In the genomic region with DNA sequence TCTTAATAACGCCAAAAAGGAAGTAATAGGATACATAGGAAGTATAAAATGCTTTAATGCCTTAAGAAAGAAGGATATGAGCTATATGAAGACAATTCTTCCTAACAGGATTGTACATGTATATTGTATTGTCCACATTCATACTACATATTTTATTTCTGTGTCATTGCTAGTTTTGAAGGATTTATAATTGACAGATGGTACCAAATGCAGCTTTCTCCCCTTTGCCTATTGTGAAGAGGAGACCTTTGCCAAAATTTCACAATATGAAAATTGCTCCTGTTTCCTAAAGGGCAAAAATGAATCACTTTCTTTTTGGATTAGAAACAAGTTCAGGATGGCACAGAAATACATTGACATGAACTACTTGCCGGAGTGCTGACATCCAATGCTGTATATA, we compare ENCODE assay signal across 21 cellular contexts. TPM values are rescaled to one million over a fixed set of nuclear protein-coding genes. Genes with fewer than 3 reads are reported as not detected.
DNase-seq lines count a peak whose midpoint lies in the region; ATAC-seq, FAIRE-seq and TF ChIP-seq lines count a peak whose summit lies in the region.
"Had no signal": no experiment of that assay in that cellular context is flagged by ENCODE, and none has a peak within 500 bp of the region (broad histone marks: within the 10 kb centered on the region; RNA-seq: fewer than 3 reads in every experiment).

No MANE protein-coding gene starts in this region.

- H3K4me1 ChIP-seq in GM23248 (ENCODE audit: insufficient read depth) (peaks cover 17% of the 10 kb centered on the region), keratinocyte (ENCODE audit: control insufficient read depth, extremely low read depth, insufficient read depth, low read length) (peaks cover 32% of the 10 kb centered on the region), Caco-2 (no peaks in the 10 kb centered on the region)
- H3K4me1 ChIP-seq: BLaER1 treated with 17β-estradiol and CSF1 and Interleukin-3, amounts not matched to agents 10 nM and 100 nM; HAP-1 had no signal

- H3K4me3 Mint-ChIP-seq in effector memory CD8-positive, alpha-beta T cell: no peak overlapping the region
- no peak overlapping the region for H3K4me3 Mint-ChIP-seq in Caco-2 (ENCODE audit: unreplicated experiment)
- H3K4me3 Mint-ChIP-seq: CD8-positive, alpha-beta memory T cell had no signal

- in situ Hi-C loops in GM23248 (cut with MboI): no loop called here

- 66 to 68% methylated on average over 2 of the region's 2 CpGs for WGBS in GM23248 (ENCODE audit: low coverage in 1 of 2, low lambda C conversion rate in 2 of 2, missing lambda C conversion rate in 2 of 2), 2 experiments

- H3K27ac Mint-ChIP-seq in effector memory CD8-positive, alpha-beta T cell: no peak overlapping the region
- H3K27ac Mint-ChIP-seq in Caco-2 (ENCODE audit: unreplicated experiment): no peak overlapping the region
- H3K27ac Mint-ChIP-seq: CD8-positive, alpha-beta memory T cell had no signal

- H3K4me1 Mint-ChIP-seq in effector memory CD8-positive, alpha-beta T cell (ENCODE audit: low read depth in 2 of 2): peaks cover 11 to 14% of the 10 kb centered on the region in 2 donors
- H3K4me1 Mint-ChIP-seq in Caco-2 (ENCODE audit: low read depth, unreplicated experiment): no peaks in the 10 kb centered on the region

- H4K20me1 ChIP-seq in GM23248 (ENCODE audit: insufficient read depth): no peaks in the 10 kb centered on the region
- no peaks in the 10 kb centered on the region for H4K20me1 ChIP-seq in keratinocyte (ENCODE audit: control insufficient read depth, extremely low read depth, insufficient read depth, low read length)
- H4K20me1 ChIP-seq: BLaER1 treated with 17β-estradiol and CSF1 and Interleukin-3, amounts not matched to agents 10 nM and 100 nM had no signal

- H3K9me3 ChIP-seq in GM23248 (ENCODE audit: low read depth) (no peaks in the 10 kb centered on the region), keratinocyte (ENCODE audit: control insufficient read depth, low read depth, low read length) (no peaks in the 10 kb centered on the region), Caco-2 (no peaks in the 10 kb centered on the region)
- H3K9me3 ChIP-seq: HAP-1 had no signal

- no peaks in the 10 kb centered on the region for H3K36me3 Mint-ChIP-seq in effector memory CD8-positive, alpha-beta T cell (ENCODE audit: insufficient read depth)
- no peaks in the 10 kb centered on the region for H3K36me3 Mint-ChIP-seq in Caco-2 (ENCODE audit: insufficient read depth, unreplicated experiment)

- H3F3A ChIP-seq in GM23248 (ENCODE audit: insufficient read depth): peaks cover 14% of the 10 kb centered on the region; the same call in 1 of the 2 replicates

- H3K9me3 Mint-ChIP-seq in effector memory CD8-positive, alpha-beta T cell: peaks cover 0 to 8% of the 10 kb centered on the region in 2 donors
- H3K9me3 Mint-ChIP-seq in Caco-2 (ENCODE audit: unreplicated experiment): no peaks in the 10 kb centered on the region

- H3K27me3 Mint-ChIP-seq in effector memory CD8-positive, alpha-beta T cell: no peaks in the 10 kb centered on the region
- peaks cover 16% of the 10 kb centered on the region for H3K27me3 Mint-ChIP-seq in Caco-2 (ENCODE audit: insufficient read depth, unreplicated experiment)
- H3K27me3 Mint-ChIP-seq: CD8-positive, alpha-beta memory T cell had no signal

- dilution Hi-C loops in keratinocyte (cut with MboI; ENCODE audit: extremely low pct_ligation_motif_present, low sequenced_read_pairs): no loop called here

- peak; percentile 61 for FAIRE-seq in keratinocyte (lab: Jason Lieb, UNC)
- FAIRE-seq: D721Med, K562 had no signal

- intact Hi-C loops in Caco-2 (cut with micrococcal nuclease; ENCODE audit: unreplicated experiment): no loop called here

- H3K4me3 ChIP-seq in GM23248 (no peak overlapping the region), epithelial cell of esophagus (ENCODE audit: low read length) (no peak overlapping the region), keratinocyte (ENCODE audit: control insufficient read depth in 2 of 3, extremely low read depth in 1 of 3, insufficient read depth in 2 of 3, low read depth in 1 of 3, low read length in 3 of 3) (peak overlapping the region in 1 of 3 experiments; percentile 49), Caco-2 (ENCODE audit: low read depth, low read length) (no peak overlapping the region)
- H3K4me3 ChIP-seq: BLaER1 treated with 17β-estradiol and CSF1 and Interleukin-3, amounts not matched to agents 10 nM and 100 nM; HAP-1; K562 had no signal

- no peaks in the 10 kb centered on the region for H3K36me3 ChIP-seq in GM23248 (ENCODE audit: low read depth)
- H3K36me3 ChIP-seq in keratinocyte (ENCODE audit: control insufficient read depth in 2 of 2, extremely low read depth in 1 of 2, insufficient read depth in 2 of 2, low read length in 2 of 2): no peaks in the 10 kb centered on the region
- H3K36me3 ChIP-seq in Caco-2 (ENCODE audit: control insufficient read depth, insufficient read depth, low read length): no peaks in the 10 kb centered on the region
- H3K36me3 ChIP-seq: BLaER1 treated with 17β-estradiol and CSF1 and Interleukin-3, amounts not matched to agents 10 nM and 100 nM; HAP-1 had no signal

- H3K4me2 ChIP-seq in GM23248 (ENCODE audit: unreplicated experiment) (no peak overlapping the region), keratinocyte (ENCODE audit: control insufficient read depth, extremely low read depth, insufficient read depth, low read depth, low read length) (peak overlapping the region; percentile 77)
- H3K4me2 ChIP-seq: BLaER1 treated with 17β-estradiol and CSF1 and Interleukin-3, amounts not matched to agents 10 nM and 100 nM had no signal

- no peaks in the 10 kb centered on the region for H3K27me3 ChIP-seq in GM23248 (replicated peaks; ENCODE audit: insufficient read depth)
- H3K27me3 ChIP-seq in keratinocyte (ENCODE audit: control insufficient read depth, extremely low read depth, insufficient read depth, low read length): no peaks in the 10 kb centered on the region
- no peaks in the 10 kb centered on the region for H3K27me3 ChIP-seq in Caco-2 (replicated peaks; ENCODE audit: control insufficient read depth, insufficient read depth, low read length)
- H3K27me3 ChIP-seq: BLaER1 treated with 17β-estradiol and CSF1 and Interleukin-3, amounts not matched to agents 10 nM and 100 nM had no signal

- H3K9ac ChIP-seq in GM23248: no peak overlapping the region
- H3K9ac ChIP-seq in keratinocyte (ENCODE audit: control insufficient read depth, extremely low read depth, insufficient read depth, low read length): no peak overlapping the region
- H3K9ac ChIP-seq: BLaER1 treated with 17β-estradiol and CSF1 and Interleukin-3, amounts not matched to agents 10 nM and 100 nM had no signal

- DNase-seq in GM23248: peak; percentile 45
- peak; percentile 71 for DNase-seq in RWPE1 (ENCODE audit: low spot score)
- peak; percentile 88 for DNase-seq in epithelial cell of esophagus (ENCODE audit: low read depth)
- DNase-seq in keratinocyte (ENCODE audit: low read depth, low spot score): peak; percentile 40
- no peak for DNase-seq in effector memory CD8-positive, alpha-beta T cell
- no peak for DNase-seq in NCI-H146 treated with DMSO at 0.1 percent for 48 hours (lab: John Stamatoyannopoulos, UW; ENCODE audit: unreplicated experiment)
- DNase-seq in Caco-2: no peak
- DNase-seq: CD8-positive, alpha-beta memory T cell; MV-4-11; NCI-H187; NCI-H2107; NCI-H510A treated with DMSO at 0.1 percent for 48 hours; NCI-H774 had no signal

- CTCF ChIA-PET in RWPE1 (lab: Yijun Ruan, JAX) (no interaction called here), Caco-2 (lab: Charles Lee) (no interaction called here)

- no peaks in the 10 kb centered on the region for H3K9me1 ChIP-seq in keratinocyte (ENCODE audit: control insufficient read depth, extremely low read depth, insufficient read depth, low read length)

- H3K27ac ChIP-seq in GM23248 (no peak overlapping the region), RWPE1 (no peak overlapping the region), keratinocyte (ENCODE audit: control insufficient read depth, insufficient read depth, low read length) (peak overlapping the region; percentile 55)
- H3K27ac ChIP-seq: BLaER1 treated with 17β-estradiol and CSF1 and Interleukin-3, amounts not matched to agents 10 nM and 100 nM had no signal

- POLR2A ChIA-PET in RWPE1 (lab: Yijun Ruan, JAX; ENCODE audit: low non-redundant PET) (interaction anchor here (0.7 kb wide), 1 partner anchor 35 kb away, joined by 3 read pairs; no protein-coding TSS in a partner anchor), Caco-2 (lab: Charles Lee) (no interaction called here)

- no peaks in the 10 kb centered on the region for H3K79me2 ChIP-seq in GM23248 (ENCODE audit: insufficient read depth)
- no peaks in the 10 kb centered on the region for H3K79me2 ChIP-seq in keratinocyte (ENCODE audit: control insufficient read depth, insufficient read depth, low read length)

- no peak for TF ChIP-seq CTCF in RWPE1 (conservative IDR thresholded peaks at IDR 0.05; ENCODE audit: low read depth)
- TF ChIP-seq CTCF in epithelial cell of esophagus (IDR thresholded peaks at IDR 0.05; ENCODE audit: insufficient read depth, low read depth, low read length, missing control alignments): no peak
- TF ChIP-seq CTCF in keratinocyte (optimal IDR thresholded peaks at IDR 0.05 in 1 of 3, IDR thresholded peaks at IDR 0.05 in 1 of 3, conservative IDR thresholded peaks at IDR 0.05 in 1 of 3; ENCODE audit: extremely low read depth in 1 of 3, insufficient read depth in 2 of 3, low read length in 3 of 3): no peak
- no peak for TF ChIP-seq CTCF in Caco-2 (IDR thresholded peaks at IDR 0.05; ENCODE audit: insufficient read depth in 1 of 2, low read depth in 1 of 2, low read length in 1 of 2, severe bottlenecking in 1 of 2, unreplicated experiment in 1 of 2)

- BruUV-seq in Caco-2 (replicated peaks; lab: Mats Ljungman, UMichigan): no TSS peak

- H2AFZ ChIP-seq in GM23248: no peak overlapping the region
- H2AFZ ChIP-seq in keratinocyte (ENCODE audit: control insufficient read depth, low read length): no peak overlapping the region

- H3K9me2 ChIP-seq in GM23248 (ENCODE audit: insufficient read depth): no peaks in the 10 kb centered on the region

- ATAC-seq in HG02938 (IDR thresholded peaks at IDR 0.05; ENCODE audit: unreplicated experiment): no peak
- no peak for ATAC-seq in effector memory CD8-positive, alpha-beta T cell (replicated peaks)
- ATAC-seq: K562 had no signal

RNA-seq across cellular contexts. Expression of a gene that starts 34.8 kb away (rescaled TPM):
- total RNA-seq in GM23248 (2014; rRNA removed; shearing (Covaris generic)): 0.11 TPM in 1 of 2 replicates, not detected in the other
- not detected in 2 replicates for polyA plus RNA-seq in GM23248 (2016; fragmentation: Nextera tagmentation; extraction: Ambion mirVana)
- 0.57 to 1.6 TPM (median 0.93 TPM) in 3 replicates for polyA plus RNA-seq in keratinocyte
- not detected for polyA plus RNA-seq in keratinocyte (2011; ENCODE audit: low read depth)
- 0.82 and 2.1 TPM in 2 replicates for polyA plus RNA-seq in keratinocyte (2011; cell fraction: cytosol; rRNA removed)
- polyA plus RNA-seq in keratinocyte (2011; cell fraction: nucleus; rRNA removed): 0.84 and 0.88 TPM in 2 replicates
- 0.30 and 0.54 TPM in 2 replicates for polyA plus RNA-seq in keratinocyte (2012; ENCODE audit: low replicate concordance)
- polyA minus RNA-seq in keratinocyte: 0.23 to 0.61 TPM (median 0.53 TPM) in 3 replicates
- polyA minus RNA-seq in keratinocyte (2011; cell fraction: cytosol; rRNA and poly(A)+ RNA removed): 0.77 TPM
- polyA minus RNA-seq in keratinocyte (2011; cell fraction: nucleus; rRNA and poly(A)+ RNA removed): 0.32 and 0.39 TPM in 2 replicates
- 0.43 and 0.53 TPM in 2 replicates for total RNA-seq in Caco-2 (2022)
- total RNA-seq: A673, OCI-LY7, RPMI7951 had no signal
- polyA plus RNA-seq: K562 had no signal

Comparison
In these comparisons a context has a peak if more than half of its experiments do, and no peak if none do; other contexts are left out.
1. DNase-seq: peak in GM23248 (single experiment), RWPE1 (single experiment), epithelial cell of esophagus (single experiment) and keratinocyte (single experiment); none in effector memory CD8-positive, alpha-beta T cell (0 of 3), NCI-H146 treated with DMSO at 0.1 percent for 48 hours (single experiment) and Caco-2 (0 of 2).